In genomic region chr19:50546527-50547221, GRCh38 we compare ENCODE assay signal across 29 cellular contexts. TPM values are rescaled to one million over a fixed set of nuclear protein-coding genes. Genes with fewer than 3 reads are reported as not detected.
"Had no signal": no experiment of that assay in that cellular context is flagged by ENCODE, and none has a peak within 500 bp of the region (broad histone marks: within the 10 kb centered on the region; RNA-seq: fewer than 3 reads in every experiment).

No MANE protein-coding gene starts in this region.

- H3K27ac ChIP-seq: body of pancreas, cardiac muscle cell, neutrophil, pancreas, testis, WERI-Rb-1 had no signal

- H3K4me2 ChIP-seq: SK-N-SH had no signal

- H3K9me3 Mint-ChIP-seq: activated CD4-positive, alpha-beta T cell treated with anti-CD3 and anti-CD28 coated beads, Interleukin-2, amount 10 ng/mL, durations not matched to agents 7 days and 5 days; activated CD8-positive, alpha-beta T cell treated with anti-CD3 and anti-CD28 coated beads for 36 hours; activated naive CD4-positive, alpha-beta T cell treated with anti-CD3 and anti-CD28 coated beads, Interleukin-2, amount 10 ng/mL, durations not matched to agents 7 days and 5 days; activated naive CD8-positive, alpha-beta T cell treated with anti-CD3 and anti-CD28 coated beads, Interleukin-2, amount 50 U/mL, for 24 hours; mesothelial cell of epicardium; natural killer cell treated with Interleukin-12 subunit alpha and Interleukin-12 subunit beta and Interleukin-15 and Interleukin-18, amount 100 ng/mL, for 72 hours; stimulated activated naive CD8-positive, alpha-beta T cell treated with anti-CD3 and anti-CD28 coated beads, Interleukin-15, Interleukin-2, amounts not matched to agents 100 ng/mL and 50 ng/mL, for 24 hours had no signal

- H3K9me3 ChIP-seq: body of pancreas, neutrophil, pancreas, SK-N-SH, testis, upper lobe of left lung had no signal

- H3K36me3 ChIP-seq: cardiac muscle cell, neutrophil, pancreas, upper lobe of left lung had no signal

- FAIRE-seq: colon, pancreas had no signal

- H3K9ac ChIP-seq: SK-N-SH had no signal

- H3K27me3 ChIP-seq: body of pancreas, cardiac muscle cell, testis had no signal

- H3K4me1 Mint-ChIP-seq: activated CD4-positive, alpha-beta T cell treated with anti-CD3 and anti-CD28 coated beads, Interleukin-2, amount 10 ng/mL, durations not matched to agents 7 days and 5 days; activated CD8-positive, alpha-beta memory T cell treated with anti-CD3 and anti-CD28 coated beads, Interleukin-2, amount 10 ng/mL, durations not matched to agents 7 days and 5 days; activated naive CD4-positive, alpha-beta T cell treated with anti-CD3 and anti-CD28 coated beads, Interleukin-2, amount 10 ng/mL, durations not matched to agents 7 days and 5 days; activated naive CD8-positive, alpha-beta T cell treated with anti-CD3 and anti-CD28 coated beads, Interleukin-2, amount 50 U/mL, for 24 hours had no signal

- ATAC-seq: activated CD8-positive, alpha-beta memory T cell treated with anti-CD3 and anti-CD28 coated beads, Interleukin-2, amount 10 ng/mL, durations not matched to agents 7 days and 5 days; activated CD8-positive, alpha-beta T cell treated with anti-CD3 and anti-CD28 coated beads for 36 hours; activated naive CD8-positive, alpha-beta T cell treated with anti-CD3 and anti-CD28 coated beads, Interleukin-2, amount 50 U/mL, for 24 hours; body of pancreas; left ventricle myocardium superior; natural killer cell treated with Interleukin-12 subunit alpha and Interleukin-12 subunit beta and Interleukin-15 and Interleukin-18, amount 100 ng/mL, for 72 hours; pancreas; right cardiac atrium had no signal

- H3K4me1 ChIP-seq: body of pancreas, pancreas, testis had no signal

- H3K4me3 ChIP-seq: body of pancreas, cardiac muscle cell, pancreas, testis, upper lobe of left lung had no signal

- DNase-seq: activated CD4-positive, alpha-beta T cell treated with anti-CD3 and anti-CD28 coated beads, Interleukin-2, amount 10 ng/mL, durations not matched to agents 7 days and 5 days; activated CD4-positive, CD25-positive, alpha-beta regulatory T cell treated with anti-CD3 and anti-CD28 coated beads, Interleukin-2, amount 50 U/mL, for 72 hours; activated CD8-positive, alpha-beta memory T cell treated with anti-CD3 and anti-CD28 coated beads, Interleukin-2, amount 10 ng/mL, durations not matched to agents 7 days and 5 days; activated CD8-positive, alpha-beta T cell treated with anti-CD3 and anti-CD28 coated beads for 36 hours; activated effector memory CD4-positive, alpha-beta T cell treated with anti-CD3 and anti-CD28 coated beads, Interleukin-2, amount 50 U/mL, for 16 hours; activated naive CD4-positive, alpha-beta T cell treated with anti-CD3 and anti-CD28 coated beads, Interleukin-2, amount 10 ng/mL, durations not matched to agents 7 days and 5 days; activated naive CD8-positive, alpha-beta T cell treated with anti-CD3 and anti-CD28 coated beads, Interleukin-2, amount 50 U/mL, for 24 hours; activated T-cell treated with anti-CD3 and anti-CD28 coated beads for 4 hours; body of pancreas; effector CD4-positive, alpha-beta T cell; foreskin melanocyte; left ventricle myocardium superior; mammary epithelial cell; pancreas; right cardiac atrium; stimulated activated CD4-positive, alpha-beta T cell treated with anti-CD3 and anti-CD28 coated beads, Interleukin-4, amount 100 ng/mL, for 4 hours; testis; upper lobe of left lung; WERI-Rb-1 had no signal

- H3K27ac Mint-ChIP-seq: activated CD4-positive, alpha-beta T cell treated with anti-CD3 and anti-CD28 coated beads, Interleukin-2, amount 10 ng/mL, durations not matched to agents 7 days and 5 days; activated CD8-positive, alpha-beta memory T cell treated with anti-CD3 and anti-CD28 coated beads, Interleukin-2, amount 10 ng/mL, durations not matched to agents 7 days and 5 days; activated CD8-positive, alpha-beta T cell treated with anti-CD3 and anti-CD28 coated beads for 36 hours; activated naive CD4-positive, alpha-beta T cell treated with anti-CD3 and anti-CD28 coated beads, Interleukin-2, amount 10 ng/mL, durations not matched to agents 7 days and 5 days; activated naive CD8-positive, alpha-beta T cell treated with anti-CD3 and anti-CD28 coated beads, Interleukin-2, amount 50 U/mL, for 24 hours; mesothelial cell of epicardium; natural killer cell treated with Interleukin-12 subunit alpha and Interleukin-12 subunit beta and Interleukin-15 and Interleukin-18, amount 100 ng/mL, for 72 hours; stimulated activated naive CD8-positive, alpha-beta T cell treated with anti-CD3 and anti-CD28 coated beads, Interleukin-15, Interleukin-2, amounts not matched to agents 100 ng/mL and 50 ng/mL, for 24 hours had no signal

- H3K36me3 Mint-ChIP-seq: activated CD8-positive, alpha-beta memory T cell treated with anti-CD3 and anti-CD28 coated beads, Interleukin-2, amount 10 ng/mL, durations not matched to agents 7 days and 5 days; activated naive CD4-positive, alpha-beta T cell treated with anti-CD3 and anti-CD28 coated beads, Interleukin-2, amount 10 ng/mL, durations not matched to agents 7 days and 5 days; mesothelial cell of epicardium; natural killer cell treated with Interleukin-12 subunit alpha and Interleukin-12 subunit beta and Interleukin-15 and Interleukin-18, amount 100 ng/mL, for 72 hours had no signal

- H3K4me3 Mint-ChIP-seq: activated CD4-positive, alpha-beta T cell treated with anti-CD3 and anti-CD28 coated beads, Interleukin-2, amount 10 ng/mL, durations not matched to agents 7 days and 5 days; activated CD8-positive, alpha-beta memory T cell treated with anti-CD3 and anti-CD28 coated beads, Interleukin-2, amount 10 ng/mL, durations not matched to agents 7 days and 5 days; activated CD8-positive, alpha-beta T cell treated with anti-CD3 and anti-CD28 coated beads for 36 hours; activated naive CD4-positive, alpha-beta T cell treated with anti-CD3 and anti-CD28 coated beads, Interleukin-2, amount 10 ng/mL, durations not matched to agents 7 days and 5 days; activated naive CD8-positive, alpha-beta T cell treated with anti-CD3 and anti-CD28 coated beads, Interleukin-2, amount 50 U/mL, for 24 hours; mesothelial cell of epicardium; natural killer cell treated with Interleukin-12 subunit alpha and Interleukin-12 subunit beta and Interleukin-15 and Interleukin-18, amount 100 ng/mL, for 72 hours; stimulated activated naive CD8-positive, alpha-beta T cell treated with anti-CD3 and anti-CD28 coated beads, Interleukin-15, Interleukin-2, amounts not matched to agents 100 ng/mL and 50 ng/mL, for 24 hours had no signal

RNA-seq across cellular contexts. Expression of gene LRRC4B, which starts 21.6 kb away (rescaled TPM):
- total RNA-seq: activated CD4-positive, alpha-beta T cell treated with anti-CD3 and anti-CD28 coated beads, Interleukin-2, amount 10 ng/mL, durations not matched to agents 7 days and 5 days; activated CD8-positive, alpha-beta memory T cell treated with anti-CD3 and anti-CD28 coated beads, Interleukin-2, amount 10 ng/mL, durations not matched to agents 7 days and 5 days; activated CD8-positive, alpha-beta T cell treated with anti-CD3 and anti-CD28 coated beads for 36 hours; mammary epithelial cell; natural killer cell treated with Interleukin-12 subunit alpha and Interleukin-12 subunit beta and Interleukin-15 and Interleukin-18, amount 100 ng/mL, for 72 hours; T-helper 2 cell treated with Interferon-gamma antibody and Interleukin-4, amounts not matched to agents 100 ng/mL and 5 ng/mL, for 36 hours had no signal
- polyA plus RNA-seq: mammary epithelial cell had no signal

RNA-seq across cellular contexts. Expression of gene ASPDH, which starts 33.0 kb away (rescaled TPM):
- total RNA-seq: activated CD4-positive, alpha-beta T cell treated with anti-CD3 and anti-CD28 coated beads, Interleukin-2, amount 10 ng/mL, durations not matched to agents 7 days and 5 days; activated CD8-positive, alpha-beta memory T cell treated with anti-CD3 and anti-CD28 coated beads, Interleukin-2, amount 10 ng/mL, durations not matched to agents 7 days and 5 days; activated CD8-positive, alpha-beta T cell treated with anti-CD3 and anti-CD28 coated beads for 36 hours; body of pancreas; cardiac muscle cell; left ventricle myocardium superior; mammary epithelial cell; mesothelial cell of epicardium; natural killer cell treated with Interleukin-12 subunit alpha and Interleukin-12 subunit beta and Interleukin-15 and Interleukin-18, amount 100 ng/mL, for 72 hours; pulmonary artery endothelial cell; right cardiac atrium; T-helper 2 cell treated with Interferon-gamma antibody and Interleukin-4, amounts not matched to agents 100 ng/mL and 5 ng/mL, for 36 hours; testis; upper lobe of left lung had no signal
- polyA plus RNA-seq: cardiac muscle cell, esophagus, mammary epithelial cell, right cardiac atrium had no signal
